In the genomic region with DNA sequence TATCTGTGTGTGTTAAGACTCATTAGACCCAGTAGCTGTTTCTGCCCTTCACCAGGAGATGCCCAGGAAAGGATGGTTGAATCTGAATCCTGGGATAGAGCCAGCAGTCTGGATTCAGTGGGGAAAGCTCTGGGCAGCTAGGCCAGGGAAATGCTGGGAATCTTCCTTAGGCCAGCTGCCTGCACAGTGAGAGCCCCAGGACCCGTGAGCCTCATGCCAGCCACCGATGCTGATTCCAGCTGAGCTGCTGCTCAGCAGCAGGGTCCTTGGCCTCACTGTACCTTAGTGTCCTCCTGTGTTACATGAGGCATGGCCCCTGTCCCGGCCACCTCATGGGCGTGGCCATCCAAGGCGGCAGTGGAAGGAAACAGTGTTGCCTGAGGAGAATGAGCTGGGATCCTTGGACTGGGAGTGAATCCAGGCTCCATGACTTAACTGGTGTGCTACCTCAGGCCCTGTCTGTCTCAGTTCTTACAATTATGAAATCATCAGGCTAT, we compare ENCODE assay signal across 22 cellular contexts.
A peak's percentile ranks its signal among the peaks of the same experiment; 100 is the strongest.
DNase-seq lines count a peak whose midpoint lies in the region; ATAC-seq and TF ChIP-seq lines count a peak whose summit lies in the region.
"Had no signal": no experiment of that assay in that cellular context is flagged by ENCODE, and none has a peak within 500 bp of the region (broad histone marks: within the 10 kb centered on the region; RNA-seq: fewer than 3 reads in every experiment).

No MANE protein-coding gene starts in this region.

- DNase-seq in activated CD8-positive, alpha-beta memory T cell treated with anti-CD3 and anti-CD28 coated beads, Interleukin-2, amount 50 U/mL, for 48 hours, result peak; percentile 28
- DNase-seq in activated CD8-positive, alpha-beta memory T cell treated with anti-CD3 and anti-CD28 coated beads, Interleukin-2, amount 50 U/mL, for 4 hours, result no peak
- peak; percentile 85 for DNase-seq in cerebellar cortex (ENCODE audit: low spot score)
- DNase-seq in mesenteric fat pad (ENCODE audit: low spot score), result peak; percentile 78
- no peak for DNase-seq in tibial artery
- DNase-seq in activated T-cell treated with anti-CD3 and anti-CD28 coated beads, Interleukin-2, amount 50 U/mL, for 72 hours, result no peak
- DNase-seq: activated CD4-positive, alpha-beta T cell treated with anti-CD3 and anti-CD28 coated beads for 48 hours; DND-41; GOT3; heart left ventricle; NCI-H1417; NCI-H446 treated with DMSO at 0.1 percent for 48 hours; SJCRH30; stimulated activated CD4-positive, alpha-beta T cell treated with anti-CD3 and anti-CD28 coated beads, Interleukin-2, amount 100 ng/mL, for 24 hours; T-cell had no signal

- no peaks in the 10 kb centered on the region for H3K9me3 Mint-ChIP-seq in activated T-cell treated with anti-CD3 and anti-CD28 coated beads, Interleukin-2, amount 50 U/mL, for 72 hours
- H3K9me3 Mint-ChIP-seq: stimulated activated effector memory CD8-positive, alpha-beta T cell treated with anti-CD3 and anti-CD28 coated beads, Interleukin-12 subunit alpha, Interleukin-12 subunit beta, amount 100 ng/mL, for 72 hours; T-cell had no signal

- H3K27ac ChIP-seq in tibial artery, result peak overlapping the region; percentile 3 to 68
- H3K27ac ChIP-seq: 22Rv1, body of pancreas, heart left ventricle, skin epidermis had no signal

- H3K9me3 ChIP-seq in tibial artery, result no peaks in the 10 kb centered on the region
- H3K9me3 ChIP-seq: body of pancreas, heart left ventricle, SJCRH30 had no signal

- peaks cover 3 to 73% (median 60%) of the 10 kb centered on the region in 4 donors for H3K4me1 ChIP-seq in tibial artery

- no peak overlapping the region for H3K4me3 Mint-ChIP-seq in activated T-cell treated with anti-CD3 and anti-CD28 coated beads, Interleukin-2, amount 50 U/mL, for 72 hours
- H3K4me3 Mint-ChIP-seq: activated naive CD8-positive, alpha-beta T cell; stimulated activated effector memory CD8-positive, alpha-beta T cell treated with anti-CD3 and anti-CD28 coated beads, Interleukin-12 subunit alpha, Interleukin-12 subunit beta, amount 100 ng/mL, for 72 hours; T-cell had no signal

- peaks cover 10% of the 10 kb centered on the region for H3K4me1 Mint-ChIP-seq in activated T-cell treated with anti-CD3 and anti-CD28 coated beads, Interleukin-2, amount 50 U/mL, for 72 hours (ENCODE audit: low read depth)
- H3K4me1 Mint-ChIP-seq: stimulated activated effector memory CD8-positive, alpha-beta T cell treated with anti-CD3 and anti-CD28 coated beads, Interleukin-12 subunit alpha, Interleukin-12 subunit beta, amount 100 ng/mL, for 72 hours had no signal

- intact Hi-C loops in tibial artery (cut with DNase I; ENCODE audit: low total_unique reads), result loop anchor here (10.0 kb wide), 1 partner anchor 116 kb away; the partner anchor contains the start of gene ZNF618

- ATAC-seq in GM21717 (IDR thresholded peaks at IDR 0.05; ENCODE audit: unreplicated experiment) (no peak), GM18907 (IDR thresholded peaks at IDR 0.05; ENCODE audit: unreplicated experiment) (no peak)
- no peak for ATAC-seq in activated T-cell treated with anti-CD3 and anti-CD28 coated beads, Interleukin-2, amount 50 U/mL, for 72 hours (replicated peaks in 1 of 2)
- ATAC-seq: body of pancreas; heart left ventricle; stimulated activated effector memory CD8-positive, alpha-beta T cell treated with anti-CD3 and anti-CD28 coated beads, Interleukin-12 subunit alpha, Interleukin-12 subunit beta, amount 100 ng/mL, for 72 hours; T-cell had no signal

- TF ChIP-seq CTCF in tibial artery (IDR thresholded peaks at IDR 0.05), result no peak

- H3K36me3 Mint-ChIP-seq in activated T-cell treated with anti-CD3 and anti-CD28 coated beads, Interleukin-2, amount 50 U/mL, for 72 hours (ENCODE audit: insufficient read depth in 2 of 2), result no peaks in the 10 kb centered on the region
- H3K36me3 Mint-ChIP-seq: stimulated activated effector memory CD8-positive, alpha-beta T cell treated with anti-CD3 and anti-CD28 coated beads, Interleukin-12 subunit alpha, Interleukin-12 subunit beta, amount 100 ng/mL, for 72 hours; T-cell had no signal

- H3K27me3 Mint-ChIP-seq in activated T-cell treated with anti-CD3 and anti-CD28 coated beads, Interleukin-2, amount 50 U/mL, for 72 hours (ENCODE audit: low read depth), result no peaks in the 10 kb centered on the region
- H3K27me3 Mint-ChIP-seq: activated naive CD8-positive, alpha-beta T cell; T-cell had no signal

- peaks cover 0 to 15% (median 0%) of the 10 kb centered on the region in 3 donors for H3K36me3 ChIP-seq in tibial artery

- no peaks in the 10 kb centered on the region for H3K27me3 ChIP-seq in tibial artery
- H3K27me3 ChIP-seq: body of pancreas, heart left ventricle, SJCRH30 had no signal

- no peak overlapping the region for H3K27ac Mint-ChIP-seq in activated T-cell treated with anti-CD3 and anti-CD28 coated beads, Interleukin-2, amount 50 U/mL, for 72 hours
- H3K27ac Mint-ChIP-seq: activated naive CD8-positive, alpha-beta T cell; stimulated activated effector memory CD8-positive, alpha-beta T cell treated with anti-CD3 and anti-CD28 coated beads, Interleukin-12 subunit alpha, Interleukin-12 subunit beta, amount 100 ng/mL, for 72 hours; T-cell had no signal

- no peak overlapping the region for H3K4me3 ChIP-seq in tibial artery
- H3K4me3 ChIP-seq: body of pancreas, heart left ventricle, SJCRH30, skin epidermis had no signal

Comparison
In these comparisons a context has a peak if more than half of its experiments do, and no peak if none do; other contexts are left out.
1. DNase-seq: peak in activated CD8-positive, alpha-beta memory T cell treated with anti-CD3 and anti-CD28 coated beads, Interleukin-2, amount 50 U/mL, for 48 hours (single experiment), cerebellar cortex (single experiment) and mesenteric fat pad (single experiment); none in activated CD8-positive, alpha-beta memory T cell treated with anti-CD3 and anti-CD28 coated beads, Interleukin-2, amount 50 U/mL, for 4 hours (single experiment), tibial artery (0 of 2) and activated T-cell treated with anti-CD3 and anti-CD28 coated beads, Interleukin-2, amount 50 U/mL, for 72 hours (0 of 2).